Comparison of ENCODE assay signal across 8 cellular contexts in genomic region chr6:100881707-100882040, GRCh38. TPM values are rescaled to one million over a fixed set of nuclear protein-coding genes. Genes with fewer than 3 reads are reported as not detected.
DNase-seq lines count a peak whose midpoint lies in the region; ATAC-seq, FAIRE-seq and TF ChIP-seq lines count a peak whose summit lies in the region.

No MANE protein-coding gene starts in this region.

- peaks cover 31% of the 10 kb centered on the region for H3K4me1 Mint-ChIP-seq in activated T-helper 17 cell treated with anti-CD3 and anti-CD28 coated beads, Interleukin-2, amount 50 U/mL, for 72 hours

- peaks cover 38% of the 10 kb centered on the region for H3K36me3 Mint-ChIP-seq in activated T-helper 17 cell treated with anti-CD3 and anti-CD28 coated beads, Interleukin-2, amount 50 U/mL, for 72 hours (ENCODE audit: low read depth)

- WGBS in hepatocyte (ENCODE audit: low lambda C conversion rate, missing lambda C conversion rate) = 12% methylated on average over 6 of the region's 6 CpGs
- 1 to 4% (median 2%) methylated on average over 6 of the region's 6 CpGs for WGBS in small intestine, 3 donors

- ATAC-seq in HG03439 (IDR thresholded peaks at IDR 0.05; ENCODE audit: unreplicated experiment) (peak; percentile 5), HG03457 (IDR thresholded peaks at IDR 0.05; ENCODE audit: unreplicated experiment) (no peak)
- peak; percentile 1 for ATAC-seq in activated T-helper 17 cell treated with anti-CD3 and anti-CD28 coated beads, Interleukin-2, amount 50 U/mL, for 72 hours (replicated peaks)

- H3K27me3 ChIP-seq in hepatocyte (no peaks in the 10 kb centered on the region), small intestine (ENCODE audit: control insufficient read depth in 2 of 2, insufficient read depth in 2 of 2, low read length in 2 of 2) (no peaks in the 10 kb centered on the region)

- no peak for FAIRE-seq in small intestine (lab: Jason Lieb, UNC)

- no peaks in the 10 kb centered on the region for H3K36me3 ChIP-seq in hepatocyte (replicated peaks; ENCODE audit: insufficient read depth, low read depth)
- no peaks in the 10 kb centered on the region for H3K36me3 ChIP-seq in small intestine (ENCODE audit: control insufficient read depth in 2 of 2, insufficient read depth in 2 of 2, low read length in 2 of 2)

- no peaks in the 10 kb centered on the region for H3K27me3 Mint-ChIP-seq in activated T-helper 17 cell treated with anti-CD3 and anti-CD28 coated beads, Interleukin-2, amount 50 U/mL, for 72 hours

- H2AFZ ChIP-seq in hepatocyte = peak overlapping the region; percentile 87

- H3K4me1 ChIP-seq in hepatocyte (ENCODE audit: insufficient read depth) (peaks cover 24% of the 10 kb centered on the region), small intestine (ENCODE audit: control insufficient read depth in 2 of 2, insufficient read depth in 1 of 2, low read depth in 1 of 2, low read length in 1 of 2) (peaks cover 5% of the 10 kb centered on the region in 2 donors)

- intact Hi-C loops in posterior cingulate gyrus (cut with DNase I) = no loop called here

- no peaks in the 10 kb centered on the region for H3K9me2 ChIP-seq in hepatocyte (replicated peaks; ENCODE audit: insufficient read depth)

- peaks cover 20% of the 10 kb centered on the region for H4K20me1 ChIP-seq in hepatocyte (ENCODE audit: insufficient read depth, poor library complexity, severe bottlenecking)

- peaks cover 51% of the 10 kb centered on the region for H3K79me2 ChIP-seq in hepatocyte

- TF ChIP-seq CTCF in hepatocyte (IDR thresholded peaks at IDR 0.05; ENCODE audit: poor library complexity) = no peak

- H3K4me2 ChIP-seq in hepatocyte = peak overlapping the region; percentile 82

- peak overlapping the region; percentile 97 for H3K4me3 Mint-ChIP-seq in activated T-helper 17 cell treated with anti-CD3 and anti-CD28 coated beads, Interleukin-2, amount 50 U/mL, for 72 hours

- DNase-seq in NCI-H2107 (lab: John Stamatoyannopoulos, UW) (peak; percentile 22), NCI-H2107 treated with DMSO at 0.1 percent for 48 hours (lab: John Stamatoyannopoulos, UW; ENCODE audit: unreplicated experiment) (no peak), hepatocyte (ENCODE audit: low spot score) (no peak), small intestine (no peak), posterior cingulate gyrus (no peak)

- H3K9me3 ChIP-seq in hepatocyte (ENCODE audit: low read depth) (no peaks in the 10 kb centered on the region), small intestine (ENCODE audit: control insufficient read depth, low read depth) (no peaks in the 10 kb centered on the region)

- peak overlapping the region; percentile 95 for H3K27ac Mint-ChIP-seq in activated T-helper 17 cell treated with anti-CD3 and anti-CD28 coated beads, Interleukin-2, amount 50 U/mL, for 72 hours

- peaks cover 3% of the 10 kb centered on the region for H3K9me3 Mint-ChIP-seq in activated T-helper 17 cell treated with anti-CD3 and anti-CD28 coated beads, Interleukin-2, amount 50 U/mL, for 72 hours

- H3K4me3 ChIP-seq in hepatocyte (peak overlapping the region; percentile 58), small intestine (ENCODE audit: low read depth in 1 of 2, low read length in 2 of 2) (peak overlapping the region; percentile 83 to 96)

- H3K27ac ChIP-seq in hepatocyte = peak overlapping the region; percentile 99
- H3K27ac ChIP-seq in small intestine (ENCODE audit: low read depth in 1 of 2, low read length in 1 of 2) = peak overlapping the region; percentile 98 to 100

RNA-seq across cellular contexts. Expression of gene ASCC3, which starts 0.5 kb away (rescaled TPM):
- 10 to 100 TPM; 58.0 to 87.2 TPM for total RNA-seq in activated T-helper 17 cell treated with anti-CD3 and anti-CD28 coated beads, Interleukin-2, amount 50 U/mL, for 72 hours
- 77.6 and 88.7 TPM in 2 replicates for total RNA-seq in hepatocyte
- 34.0 and 42.3 TPM in 2 replicates for polyA plus RNA-seq in hepatocyte
- 10 to 100 TPM in 1 of 3 donors, 1 to 10 TPM in 2; 6.8 to 18.1 (median 9.2) TPM for polyA plus RNA-seq in small intestine
